In genomic region chr4:21512351-21512750, GRCh38 we compare ENCODE assay signal across 8 cellular contexts.
DNase-seq lines count a peak whose midpoint lies in the region; ATAC-seq and TF ChIP-seq lines count a peak whose summit lies in the region.

No MANE protein-coding gene starts in this region.

- no peak for TF ChIP-seq POLR2A in esophagus squamous epithelium (IDR thresholded peaks at IDR 0.05)

- no peaks in the 10 kb centered on the region for H3K27me3 ChIP-seq in esophagus squamous epithelium

- intact Hi-C loops in esophagus squamous epithelium (cut with DNase I): loop anchor here (5.0 kb wide), 1 partner anchor 255 kb away; no protein-coding TSS in a partner anchor

- H3K4me1 ChIP-seq in esophagus squamous epithelium: no peaks in the 10 kb centered on the region

- no peaks in the 10 kb centered on the region for H3K9me3 ChIP-seq in esophagus squamous epithelium

- H3K36me3 ChIP-seq in esophagus squamous epithelium: no peaks in the 10 kb centered on the region

- 86 to 100% methylated on average over 1 of the region's 1 CpG for WGBS in esophagus squamous epithelium, 2 donors

- H3K4me3 ChIP-seq in fibroblast of pulmonary artery (replicated peaks; ENCODE audit: low read depth, low read length) (no peak overlapping the region), esophagus squamous epithelium (no peak overlapping the region)

- TF ChIP-seq CTCF in fibroblast of pulmonary artery (IDR thresholded peaks at IDR 0.05; ENCODE audit: low read length, missing control alignments): peak; percentile 39
- TF ChIP-seq CTCF in esophagus squamous epithelium (IDR thresholded peaks at IDR 0.05): peak in 3 of 6 experiments; percentile 15 to 31 (median 30)

- ATAC-seq in HG02885 (IDR thresholded peaks at IDR 0.05; ENCODE audit: poor library complexity, unreplicated experiment) (peak; percentile 49), GM21529 (IDR thresholded peaks at IDR 0.05; ENCODE audit: unreplicated experiment) (no peak)

- no peak overlapping the region for H3K27ac ChIP-seq in esophagus squamous epithelium

- DNase-seq in A172 (ENCODE audit: low spot score): peak; percentile 35
- DNase-seq in RKO (ENCODE audit: low spot score): peak; percentile 66
- peak; percentile 65 for DNase-seq in fibroblast of pulmonary artery (ENCODE audit: low read depth)
- DNase-seq in smooth muscle cell of the brain vasculature (ENCODE audit: low read depth, low spot score): peak; percentile 12
- DNase-seq in stimulated activated CD4-positive, alpha-beta T cell treated with anti-CD3 and anti-CD28 coated beads, Interleukin-12 subunit alpha, Interleukin-12 subunit beta, amount 100 ng/mL, for 4 hours: no peak
- no peak for DNase-seq in esophagus squamous epithelium (lab: John Stamatoyannopoulos, UW)

Comparison
In these comparisons a context has a peak if more than half of its experiments do, and no peak if none do; other contexts are left out.
1. DNase-seq: peak in A172 (single experiment), RKO (single experiment), fibroblast of pulmonary artery (single experiment) and smooth muscle cell of the brain vasculature (single experiment); none in stimulated activated CD4-positive, alpha-beta T cell treated with anti-CD3 and anti-CD28 coated beads, Interleukin-12 subunit alpha, Interleukin-12 subunit beta, amount 100 ng/mL, for 4 hours (single experiment) and esophagus squamous epithelium (single experiment).